ENCODE assay signal across 8 cellular contexts in genomic region chr10:72086466-72087391, GRCh38. TPM values are rescaled to one million over a fixed set of nuclear protein-coding genes. Genes with fewer than 3 reads are reported as not detected.
DNase-seq lines count a peak whose midpoint lies in the region; ATAC-seq and TF ChIP-seq lines count a peak whose summit lies in the region.

No MANE protein-coding gene starts in this region.

- CTCF ChIA-PET in PC-3 (lab: Charles Lee), result no interaction called here

- ATAC-seq in GM21447 (IDR thresholded peaks at IDR 0.05; ENCODE audit: unreplicated experiment) (no peak), HG03342 (IDR thresholded peaks at IDR 0.05; ENCODE audit: unreplicated experiment) (no peak), PC-3 (no peak)

- no peaks in the 10 kb centered on the region for H3K79me2 ChIP-seq in PC-3 (ENCODE audit: low read length)

- no peaks in the 10 kb centered on the region for H3K36me3 ChIP-seq in H7 (replicated peaks; ENCODE audit: control insufficient read depth, insufficient read depth, low read length)
- H3K36me3 ChIP-seq in right atrium auricular region, result no peaks in the 10 kb centered on the region
- H3K36me3 ChIP-seq in PC-3 (ENCODE audit: low read depth, low read length), result no peaks in the 10 kb centered on the region

- POLR2A ChIA-PET in PC-3 (lab: Charles Lee; ENCODE audit: unreplicated experiment), result no interaction called here

- H4K20me1 ChIP-seq in PC-3 (ENCODE audit: low read length), result no peaks in the 10 kb centered on the region

- no peaks in the 10 kb centered on the region for H3K9me2 ChIP-seq in PC-3 (replicated peaks; ENCODE audit: low read length)

- peak overlapping the region; percentile 57 to 68 for H3K27ac ChIP-seq in right atrium auricular region
- no peak overlapping the region for H3K27ac ChIP-seq in PC-3 (ENCODE audit: low read length)

- no peak overlapping the region for H3K4me2 ChIP-seq in PC-3 (ENCODE audit: low read length)

- DNase-seq in H7 (peak; percentile 88), right atrium auricular region (ENCODE audit: low spot score) (no peak), skeletal muscle cell (ENCODE audit: low read depth) (no peak), NCI-H128 (lab: John Stamatoyannopoulos, UW; ENCODE audit: unreplicated experiment) (no peak), PC-3 (no peak)
- DNase-seq in activated T-helper 1 cell treated with anti-CD3 and anti-CD28 coated beads, Interleukin-2, amount 50 U/mL, for 16 hours (ENCODE audit: low read depth in 1 of 2, low spot score in 1 of 2), result peak; percentile 48 to 66

- H3K4me1 ChIP-seq in right atrium auricular region (peaks cover 0 to 31% of the 10 kb centered on the region in 2 donors), PC-3 (ENCODE audit: insufficient read depth, low read length) (peaks cover 7% of the 10 kb centered on the region)

- H3K27me3 ChIP-seq in H7 (ENCODE audit: control insufficient read depth, insufficient read depth, low read length) (peaks cover 34% of the 10 kb centered on the region), right atrium auricular region (no peaks in the 10 kb centered on the region), PC-3 (ENCODE audit: low read length) (no peaks in the 10 kb centered on the region)

- TF ChIP-seq CTCF in right atrium auricular region (IDR thresholded peaks at IDR 0.05), result peak in 1 of 2 donors; percentile 30
- TF ChIP-seq CTCF in PC-3 (conservative IDR thresholded peaks at IDR 0.05; ENCODE audit: low read depth, low read length), result no peak

- intact Hi-C loops in PC-3 (cut with micrococcal nuclease), result no loop called here

- H3K9me3 ChIP-seq in right atrium auricular region (no peaks in the 10 kb centered on the region), PC-3 (ENCODE audit: low read length) (no peaks in the 10 kb centered on the region)

- H3K4me3 ChIP-seq in H7 (ENCODE audit: insufficient read depth, low read depth, low read length), result peak overlapping the region; percentile 38
- H3K4me3 ChIP-seq in right atrium auricular region, result peak overlapping the region; percentile 41 to 58
- H3K4me3 ChIP-seq in skeletal muscle cell (ENCODE audit: low read depth, low read length), result peak overlapping the region; percentile 38
- H3K4me3 ChIP-seq in PC-3 (ENCODE audit: low read length), result no peak overlapping the region

- H3K9ac ChIP-seq in PC-3 (ENCODE audit: low read length), result no peak overlapping the region

- H2AFZ ChIP-seq in PC-3 (ENCODE audit: low read length), result no peak overlapping the region

- H3F3A ChIP-seq in PC-3 (ENCODE audit: low read length, unreplicated experiment), result no peaks in the 10 kb centered on the region

- no TSS peak for BruUV-seq in PC-3 (replicated peaks; lab: Mats Ljungman, UMichigan)

RNA-seq across cellular contexts. Expression of gene SPOCK2, which starts 1.6 kb away (rescaled TPM):
- 1.3 TPM in 2 replicates for total RNA-seq in H7 (2014; rRNA removed; shearing (Covaris generic))
- total RNA-seq in right atrium auricular region (10 to 100 TPM; 19.3 to 19.8 TPM), PC-3 (2014; rRNA removed) (0.06 and 0.33 TPM in 2 replicates)

Comparison
In these comparisons a context has a peak if more than half of its experiments do, and no peak if none do; other contexts are left out.
1. DNase-seq: peak in H7 (single experiment) and activated T-helper 1 cell treated with anti-CD3 and anti-CD28 coated beads, Interleukin-2, amount 50 U/mL, for 16 hours (2 of 2); none in right atrium auricular region (single experiment), skeletal muscle cell (single experiment), NCI-H128 (single experiment) and PC-3 (single experiment).